ENCODE assay signal across 18 cellular contexts in the genomic region with DNA sequence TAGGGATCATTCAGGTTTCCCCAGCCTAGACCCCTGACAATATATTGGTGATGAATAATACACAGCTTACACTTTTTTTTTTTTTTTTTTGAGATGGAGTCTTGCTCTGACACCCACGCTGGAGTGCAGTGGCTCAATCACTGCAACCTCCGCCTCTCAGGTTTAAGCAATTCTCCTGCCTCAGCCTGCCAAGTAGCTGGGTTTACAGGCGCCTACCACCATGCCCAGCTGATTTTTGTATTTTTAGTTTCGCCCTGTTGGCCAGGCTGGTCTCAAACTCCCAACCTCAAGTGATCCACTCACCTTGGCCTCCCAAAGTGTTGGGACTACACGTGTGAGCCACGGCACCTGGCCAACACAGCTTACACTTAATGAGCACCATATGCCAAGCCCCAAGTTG. TPM values are rescaled to one million over a fixed set of nuclear protein-coding genes. Genes with fewer than 3 reads are reported as not detected.
DNase-seq lines count a peak whose midpoint lies in the region; ATAC-seq and TF ChIP-seq lines count a peak whose summit lies in the region.
"Had no signal": no experiment of that assay in that cellular context is flagged by ENCODE, and none has a peak within 500 bp of the region (broad histone marks: within the 10 kb centered on the region; RNA-seq: fewer than 3 reads in every experiment).

No MANE protein-coding gene starts in this region.

- DNase-seq in activated effector memory CD4-positive, alpha-beta T cell treated with anti-CD3 and anti-CD28 coated beads, Interleukin-2, amount 50 U/mL, for 16 hours, result peak; percentile 25
- no peak for DNase-seq in activated effector memory CD4-positive, alpha-beta T cell treated with Interleukin-2 at 50 U/mL for 16 hours
- peak; percentile 41 for DNase-seq in mesenteric fat pad (ENCODE audit: low spot score)
- DNase-seq in stimulated activated naive B cell treated with anti-CD40 and anti-IgM and Interleukin-4, amounts not matched to agents 10 μg/mL and 1 μg/mL and 100 μg/mL, for 72 hours, result no peak
- no peak for DNase-seq in MCF 10A (ENCODE audit: unreplicated experiment)
- DNase-seq in activated T-cell treated with anti-CD3 and anti-CD28 coated beads, Interleukin-2, amount 50 U/mL, for 48 hours, result no peak
- no peak for DNase-seq in chondrocyte (ENCODE audit: low spot score)
- DNase-seq: 8988T, DMS79, NCI-H1694, NCI-H2081, NCI-H2171 treated with DMSO at 0.1 percent for 48 hours, NCI-H446, NCI-H526, OCI-M1 had no signal

- H3K9me2 ChIP-seq in Loucy (replicated peaks; ENCODE audit: low read depth, low read length), result no peaks in the 10 kb centered on the region

- peaks cover 0 to 2% of the 10 kb centered on the region in 2 donors for H3K9me3 Mint-ChIP-seq in stimulated activated naive B cell treated with anti-CD40 and anti-IgM and Interleukin-4, amounts not matched to agents 10 μg/mL and 1 μg/mL and 100 μg/mL, for 72 hours
- H3K9me3 Mint-ChIP-seq in MCF 10A (ENCODE audit: unreplicated experiment) (peaks cover 6% of the 10 kb centered on the region), chondrocyte (ENCODE audit: low read depth) (no peaks in the 10 kb centered on the region)

- no peaks in the 10 kb centered on the region for H3K36me3 Mint-ChIP-seq in stimulated activated naive B cell treated with anti-CD40 and anti-IgM and Interleukin-4, amounts not matched to agents 10 μg/mL and 1 μg/mL and 100 μg/mL, for 72 hours
- H3K36me3 Mint-ChIP-seq in MCF 10A (ENCODE audit: insufficient read depth, unreplicated experiment), result no peaks in the 10 kb centered on the region
- peaks cover 8% of the 10 kb centered on the region for H3K36me3 Mint-ChIP-seq in chondrocyte (ENCODE audit: low read depth)

- H3K4me2 ChIP-seq in Loucy (ENCODE audit: low read depth, low read length, poor library complexity, severe bottlenecking), result peak overlapping the region; percentile 73
- H3K4me2 ChIP-seq: KMS-11 had no signal

- no peaks in the 10 kb centered on the region for H3F3A ChIP-seq in Loucy (ENCODE audit: low read depth)

- peaks cover 26% of the 10 kb centered on the region in 2 donors for H3K4me1 Mint-ChIP-seq in stimulated activated naive B cell treated with anti-CD40 and anti-IgM and Interleukin-4, amounts not matched to agents 10 μg/mL and 1 μg/mL and 100 μg/mL, for 72 hours
- H3K4me1 Mint-ChIP-seq in MCF 10A (ENCODE audit: insufficient read depth, unreplicated experiment) (no peaks in the 10 kb centered on the region), chondrocyte (ENCODE audit: low read depth) (peaks cover 18% of the 10 kb centered on the region)

- H3K27me3 ChIP-seq in Loucy (ENCODE audit: insufficient read depth, low read length, poor library complexity, severe bottlenecking), result no peaks in the 10 kb centered on the region
- H3K27me3 ChIP-seq: SJSA1 had no signal

- no TSS peak for BruUV-seq in MCF 10A (replicated peaks; lab: Mats Ljungman, UMichigan)

- H3K9ac ChIP-seq in Loucy (ENCODE audit: low read depth, low read length, poor library complexity, severe bottlenecking), result peak overlapping the region; percentile 41
- H3K9ac ChIP-seq: KMS-11 had no signal

- H3K27ac Mint-ChIP-seq in stimulated activated naive B cell treated with anti-CD40 and anti-IgM and Interleukin-4, amounts not matched to agents 10 μg/mL and 1 μg/mL and 100 μg/mL, for 72 hours, result no peak overlapping the region
- no peak overlapping the region for H3K27ac Mint-ChIP-seq in MCF 10A (ENCODE audit: low read depth, unreplicated experiment)
- no peak overlapping the region for H3K27ac Mint-ChIP-seq in chondrocyte (ENCODE audit: unreplicated experiment)

- POLR2A ChIA-PET in MCF 10A (lab: Yijun Ruan, JAX), result no interaction called here

- no peaks in the 10 kb centered on the region for H3K79me2 ChIP-seq in Loucy (ENCODE audit: insufficient read depth, low read length)

- no peaks in the 10 kb centered on the region for H4K20me1 ChIP-seq in Loucy (ENCODE audit: insufficient read depth, low read length, poor library complexity, severe bottlenecking)

- H3K4me1 ChIP-seq in Loucy (ENCODE audit: insufficient read depth, low read length, poor library complexity, severe bottlenecking), result peaks cover 56% of the 10 kb centered on the region

- H3K4me3 Mint-ChIP-seq in stimulated activated naive B cell treated with anti-CD40 and anti-IgM and Interleukin-4, amounts not matched to agents 10 μg/mL and 1 μg/mL and 100 μg/mL, for 72 hours, result no peak overlapping the region
- no peak overlapping the region for H3K4me3 Mint-ChIP-seq in MCF 10A (ENCODE audit: unreplicated experiment)
- no peak overlapping the region for H3K4me3 Mint-ChIP-seq in chondrocyte (ENCODE audit: unreplicated experiment)

- ATAC-seq in stimulated activated naive B cell treated with anti-CD40 and anti-IgM and Interleukin-4, amounts not matched to agents 10 μg/mL and 1 μg/mL and 100 μg/mL, for 72 hours (replicated peaks), result no peak

- intact Hi-C loops in MCF 10A (cut with micrococcal nuclease), result no loop called here

- no peak overlapping the region for H3K4me3 ChIP-seq in Loucy (ENCODE audit: low read length, poor library complexity, severe bottlenecking)
- H3K4me3 ChIP-seq: SJSA1 had no signal

- no peak overlapping the region for H2AFZ ChIP-seq in Loucy (ENCODE audit: low read length)

- peaks cover 11% of the 10 kb centered on the region; the same call in 1 of the 2 replicates for H3K36me3 ChIP-seq in Loucy (ENCODE audit: insufficient read depth, low read length)
- H3K36me3 ChIP-seq: SJSA1 had no signal

- CTCF ChIA-PET in MCF 10A (lab: Yijun Ruan, JAX), result interaction anchor here (0.5 to 1.9 kb wide), 5 partner anchors 8 to 315 kb away, joined by 3 to 7 read pairs (median 3); no protein-coding TSS in a partner anchor

- no peaks in the 10 kb centered on the region for H3K9me3 ChIP-seq in Loucy (ENCODE audit: insufficient read depth, low read depth, low read length)
- H3K9me3 ChIP-seq: SJSA1 had no signal

- no peak for TF ChIP-seq CTCF in Loucy (conservative IDR thresholded peaks at IDR 0.05; ENCODE audit: low read length)
- TF ChIP-seq CTCF in MCF 10A (IDR thresholded peaks at IDR 0.05; ENCODE audit: unreplicated experiment), result no peak
- TF ChIP-seq CTCF in chondrocyte (IDR thresholded peaks at IDR 0.05), result no peak

- peaks cover 17 to 26% of the 10 kb centered on the region in 2 donors for H3K27me3 Mint-ChIP-seq in stimulated activated naive B cell treated with anti-CD40 and anti-IgM and Interleukin-4, amounts not matched to agents 10 μg/mL and 1 μg/mL and 100 μg/mL, for 72 hours
- peaks cover 38% of the 10 kb centered on the region for H3K27me3 Mint-ChIP-seq in MCF 10A (ENCODE audit: insufficient read depth, unreplicated experiment)
- no peaks in the 10 kb centered on the region for H3K27me3 Mint-ChIP-seq in chondrocyte (ENCODE audit: low read depth)

RNA-seq across cellular contexts. Expression of gene VASH2, which starts 7.2 kb away (rescaled TPM):
- total RNA-seq in mesenteric fat pad (3.0 TPM), MCF 10A (2022) (not detected in 2 replicates), chondrocyte (2.3 to 2.8 TPM (median 2.8 TPM) in 3 replicates)

RNA-seq across cellular contexts. Expression of gene ANGEL2, which starts 58.1 kb away (rescaled TPM):
- total RNA-seq in mesenteric fat pad (26.9 TPM), MCF 10A (2022) (87.1 and 89.7 TPM in 2 replicates), chondrocyte (20.4 to 28.1 TPM (median 21.2 TPM) in 3 replicates)

Comparison
In these comparisons a context has a peak if more than half of its experiments do, and no peak if none do; other contexts are left out.
1. DNase-seq: peak in activated effector memory CD4-positive, alpha-beta T cell treated with anti-CD3 and anti-CD28 coated beads, Interleukin-2, amount 50 U/mL, for 16 hours (single experiment) and mesenteric fat pad (single experiment); none in activated effector memory CD4-positive, alpha-beta T cell treated with Interleukin-2 at 50 U/mL for 16 hours (single experiment), stimulated activated naive B cell treated with anti-CD40 and anti-IgM and Interleukin-4, amounts not matched to agents 10 μg/mL and 1 μg/mL and 100 μg/mL, for 72 hours (single experiment), MCF 10A (single experiment), activated T-cell treated with anti-CD3 and anti-CD28 coated beads, Interleukin-2, amount 50 U/mL, for 48 hours (0 of 2) and chondrocyte (single experiment).